Comparison of ENCODE assay signal across 14 cellular contexts in genomic region chr20:49185071-49185757, GRCh38. TPM values are rescaled to one million over a fixed set of nuclear protein-coding genes. Genes with fewer than 3 reads are reported as not detected.
DNase-seq lines count a peak whose midpoint lies in the region; ATAC-seq and TF ChIP-seq lines count a peak whose summit lies in the region.
"Had no signal": no experiment of that assay in that cellular context is flagged by ENCODE, and none has a peak within 500 bp of the region (broad histone marks: within the 10 kb centered on the region; RNA-seq: fewer than 3 reads in every experiment).

No MANE protein-coding gene starts in this region.

- H3K4me1 Mint-ChIP-seq in CD4-positive, alpha-beta T cell (ENCODE audit: low read depth) = peaks cover 66% of the 10 kb centered on the region
- H3K4me1 Mint-ChIP-seq in natural killer cell treated with Interleukin-12 subunit alpha and Interleukin-12 subunit beta and Interleukin-15 and Interleukin-18, amount 100 ng/mL, for 72 hours (ENCODE audit: low read depth in 2 of 2) = peaks cover 35 to 60% of the 10 kb centered on the region in 2 donors
- H3K4me1 Mint-ChIP-seq in stimulated activated memory B cell treated with anti-CD40 and anti-IgM and Interleukin-4, amounts not matched to agents 10 μg/mL and 1 μg/mL and 100 μg/mL, for 72 hours = peaks cover 66% of the 10 kb centered on the region

- TF ChIP-seq CTCF in CD4-positive, alpha-beta T cell (IDR thresholded peaks at IDR 0.05) = no peak

- H3K27me3 ChIP-seq in CD4-positive, alpha-beta T cell (ENCODE audit: control insufficient read depth, insufficient read depth, low read length) = no peaks in the 10 kb centered on the region
- H3K27me3 ChIP-seq: foreskin keratinocyte had no signal

- no peaks in the 10 kb centered on the region for H3K9me3 ChIP-seq in CD4-positive, alpha-beta T cell (ENCODE audit: control insufficient read depth, low read length)

- peak overlapping the region; percentile 82 for H3K27ac Mint-ChIP-seq in CD4-positive, alpha-beta T cell
- peak overlapping the region; percentile 58 to 82 for H3K27ac Mint-ChIP-seq in natural killer cell treated with Interleukin-12 subunit alpha and Interleukin-12 subunit beta and Interleukin-15 and Interleukin-18, amount 100 ng/mL, for 72 hours
- H3K27ac Mint-ChIP-seq in stimulated activated memory B cell treated with anti-CD40 and anti-IgM and Interleukin-4, amounts not matched to agents 10 μg/mL and 1 μg/mL and 100 μg/mL, for 72 hours = no peak overlapping the region

- no peak for ATAC-seq in CD4-positive, alpha-beta T cell (ENCODE audit: poor library complexity)
- ATAC-seq in natural killer cell treated with Interleukin-12 subunit alpha and Interleukin-12 subunit beta and Interleukin-15 and Interleukin-18, amount 100 ng/mL, for 72 hours = no peak
- no peak for ATAC-seq in GM21576 (IDR thresholded peaks at IDR 0.05; ENCODE audit: unreplicated experiment)
- ATAC-seq in stimulated activated memory B cell treated with anti-CD40 and anti-IgM and Interleukin-4, amounts not matched to agents 10 μg/mL and 1 μg/mL and 100 μg/mL, for 72 hours = no peak
- ATAC-seq: foreskin keratinocyte had no signal

- no peaks in the 10 kb centered on the region for H3K9me3 Mint-ChIP-seq in CD4-positive, alpha-beta T cell
- H3K9me3 Mint-ChIP-seq in natural killer cell treated with Interleukin-12 subunit alpha and Interleukin-12 subunit beta and Interleukin-15 and Interleukin-18, amount 100 ng/mL, for 72 hours = no peaks in the 10 kb centered on the region
- H3K9me3 Mint-ChIP-seq in stimulated activated memory B cell treated with anti-CD40 and anti-IgM and Interleukin-4, amounts not matched to agents 10 μg/mL and 1 μg/mL and 100 μg/mL, for 72 hours = no peaks in the 10 kb centered on the region

- peak overlapping the region; percentile 74 for H3K4me3 Mint-ChIP-seq in CD4-positive, alpha-beta T cell
- H3K4me3 Mint-ChIP-seq in natural killer cell treated with Interleukin-12 subunit alpha and Interleukin-12 subunit beta and Interleukin-15 and Interleukin-18, amount 100 ng/mL, for 72 hours = peak overlapping the region; percentile 32
- H3K4me3 Mint-ChIP-seq in stimulated activated memory B cell treated with anti-CD40 and anti-IgM and Interleukin-4, amounts not matched to agents 10 μg/mL and 1 μg/mL and 100 μg/mL, for 72 hours = no peak overlapping the region

- no peak for DNase-seq in CD4-positive, alpha-beta T cell
- DNase-seq in HT-29 (ENCODE audit: low spot score) (peak; percentile 39), amniotic epithelial cell (ENCODE audit: low read depth) (peak; percentile 30), mesenteric fat pad (ENCODE audit: low spot score) (no peak), NCI-H2107 treated with DMSO at 0.1 percent for 48 hours (lab: John Stamatoyannopoulos, UW; ENCODE audit: unreplicated experiment) (no peak)
- no peak for DNase-seq in natural killer cell treated with Interleukin-12 subunit alpha and Interleukin-12 subunit beta and Interleukin-15 and Interleukin-18, amount 100 ng/mL, for 72 hours (ENCODE audit: low spot score)
- DNase-seq: activated effector memory CD4-positive, alpha-beta T cell treated with anti-CD3 and anti-CD28 coated beads, Interleukin-2, amount 50 U/mL, for 16 hours; foreskin keratinocyte; IMR-90; kidney; NCI-H1930; stimulated activated CD4-positive, alpha-beta T cell treated with anti-CD3 and anti-CD28 coated beads, Interleukin-2, amount 100 ng/mL, for 24 hours had no signal

- no peaks in the 10 kb centered on the region for H3K27me3 Mint-ChIP-seq in CD4-positive, alpha-beta T cell
- peaks cover 0 to 2% of the 10 kb centered on the region in 2 donors for H3K27me3 Mint-ChIP-seq in natural killer cell treated with Interleukin-12 subunit alpha and Interleukin-12 subunit beta and Interleukin-15 and Interleukin-18, amount 100 ng/mL, for 72 hours
- peaks cover 8% of the 10 kb centered on the region for H3K27me3 Mint-ChIP-seq in stimulated activated memory B cell treated with anti-CD40 and anti-IgM and Interleukin-4, amounts not matched to agents 10 μg/mL and 1 μg/mL and 100 μg/mL, for 72 hours

- intact Hi-C loops in CD4-positive, alpha-beta T cell (cut with DNase I, micrococcal nuclease) = loop anchor here in 1 of 2 experiments (5.0 kb wide), 2 partner anchors 138 to 263 kb away; partner anchors contain the start of genes ARFGEF2 and CSE1L

- H3K36me3 Mint-ChIP-seq in CD4-positive, alpha-beta T cell (ENCODE audit: low read depth) = peaks cover 34% of the 10 kb centered on the region
- H3K36me3 Mint-ChIP-seq in natural killer cell treated with Interleukin-12 subunit alpha and Interleukin-12 subunit beta and Interleukin-15 and Interleukin-18, amount 100 ng/mL, for 72 hours = peaks cover 7% of the 10 kb centered on the region
- H3K36me3 Mint-ChIP-seq in stimulated activated memory B cell treated with anti-CD40 and anti-IgM and Interleukin-4, amounts not matched to agents 10 μg/mL and 1 μg/mL and 100 μg/mL, for 72 hours = peaks cover 5% of the 10 kb centered on the region

- no peak overlapping the region for H3K27ac ChIP-seq in CD4-positive, alpha-beta T cell (ENCODE audit: low read depth, low read length)
- H3K27ac ChIP-seq: foreskin keratinocyte had no signal

- POLR2A ChIA-PET in CD4-positive, alpha-beta T cell (lab: Charles Lee) = interaction anchor here (0.5 to 1.2 kb wide), 2 partner anchors 29 to 34 kb away, joined by 3 to 4 read pairs; partner anchors contain the start of gene DDX27

- CTCF ChIA-PET in CD4-positive, alpha-beta T cell (lab: Charles Lee) = interaction anchor here (0.9 to 2.4 kb wide), 2 partner anchors 32 to 53 kb away, joined by 3 to 16 read pairs; no protein-coding TSS in a partner anchor

RNA-seq across cellular contexts. Expression of gene STAU1, which starts 2.9 kb away (rescaled TPM):
- 10 to 100 TPM; 61.4 to 65.8 TPM for total RNA-seq in CD4-positive, alpha-beta T cell
- 59.1 and 59.3 TPM in 2 replicates for total RNA-seq in HT-29 (2014; rRNA removed; shearing (Covaris generic))
- 10 to 100 TPM; 77.7 to 86.4 TPM for total RNA-seq in natural killer cell treated with Interleukin-12 subunit alpha and Interleukin-12 subunit beta and Interleukin-15 and Interleukin-18, amount 100 ng/mL, for 72 hours
- total RNA-seq in mesenteric fat pad = 84.1 TPM

RNA-seq across cellular contexts. Expression of gene DDX27, which starts 34.0 kb away (rescaled TPM):
- total RNA-seq in CD4-positive, alpha-beta T cell = 100 to 1,000 TPM; 116 to 126 TPM
- total RNA-seq in HT-29 (2014; rRNA removed; shearing (Covaris generic)) = 75.5 and 85.9 TPM in 2 replicates
- 10 to 100 TPM; 41.4 to 60.2 TPM for total RNA-seq in natural killer cell treated with Interleukin-12 subunit alpha and Interleukin-12 subunit beta and Interleukin-15 and Interleukin-18, amount 100 ng/mL, for 72 hours
- total RNA-seq in mesenteric fat pad = 29.8 TPM

Comparison
In these comparisons a context has a peak if more than half of its experiments do, and no peak if none do; other contexts are left out.
1. DNase-seq: peak in HT-29 (single experiment) and amniotic epithelial cell (single experiment); none in CD4-positive, alpha-beta T cell (0 of 10), natural killer cell treated with Interleukin-12 subunit alpha and Interleukin-12 subunit beta and Interleukin-15 and Interleukin-18, amount 100 ng/mL, for 72 hours (single experiment), mesenteric fat pad (single experiment) and NCI-H2107 treated with DMSO at 0.1 percent for 48 hours (single experiment).